27 cellular contexts compared by ENCODE assay signal in genomic region chr18:47399475-47399874, GRCh38.
"Had no signal": no experiment of that assay in that cellular context is flagged by ENCODE, and none has a peak within 500 bp of the region (broad histone marks: within the 10 kb centered on the region; RNA-seq: fewer than 3 reads in every experiment).

No MANE protein-coding gene starts in this region.

- H3K27me3 ChIP-seq: stomach, suprapubic skin, testis, thyroid gland, tibial artery, tibial nerve, transverse colon, upper lobe of left lung, upper lobe of right lung, uterus, vagina had no signal

- ATAC-seq: stimulated activated effector memory CD8-positive, alpha-beta T cell treated with anti-CD3 and anti-CD28 coated beads, Interleukin-12 subunit alpha, Interleukin-12 subunit beta, amount 100 ng/mL, for 72 hours; stimulated activated memory B cell treated with anti-CD40 and anti-IgM and Interleukin-4, amounts not matched to agents 10 μg/mL and 1 μg/mL and 100 μg/mL, for 72 hours; stimulated activated naive B cell treated with anti-CD40 and anti-IgM and Interleukin-4, amounts not matched to agents 10 μg/mL and 1 μg/mL and 100 μg/mL, for 72 hours; stimulated activated naive CD8-positive, alpha-beta T cell treated with anti-CD3 and anti-CD28 coated beads, Interleukin-15, amount 100 ng/mL, for 72 hours; stimulated activated naive CD8-positive, alpha-beta T cell treated with anti-CD3 and anti-CD28 coated beads, Interleukin-15, Interleukin-2, amounts not matched to agents 100 U/mL and 50 U/mL, for 24 hours; upper lobe of right lung had no signal

- H3K9me3 ChIP-seq: testis, thoracic aorta, thyroid gland, transverse colon, uterus, vagina had no signal

- H3K36me3 ChIP-seq: stomach, suprapubic skin, thoracic aorta, thyroid gland, tibial artery, tibial nerve, transverse colon, upper lobe of left lung, upper lobe of right lung, uterus, vagina had no signal

- H3K4me1 ChIP-seq: stomach, suprapubic skin, testis, thyroid gland, tibial artery, tibial nerve, transverse colon, upper lobe of left lung, upper lobe of right lung, uterus, vagina had no signal

- H3K27ac ChIP-seq: stomach, suprapubic skin, testis, thoracic aorta, thyroid gland, tibial artery, tibial nerve, transverse colon, upper lobe of left lung, upper lobe of right lung, uterus, vagina had no signal

- FAIRE-seq: urothelium cell line had no signal

- DNase-seq: stimulated activated CD4-positive, alpha-beta T cell treated with anti-CD3 and anti-CD28 coated beads, Interleukin-2, amount 100 ng/mL, for 48 hours; stimulated activated CD4-positive, alpha-beta T cell treated with anti-CD3 and anti-CD28 coated beads, Interleukin-4, amount 100 ng/mL, for 1 hour; stimulated activated CD4-positive, alpha-beta T cell treated with anti-CD3 and anti-CD28 coated beads, Interleukin-4, amount 100 ng/mL, for 24 hours; stimulated activated CD4-positive, alpha-beta T cell treated with anti-CD3 and anti-CD28 coated beads, Interleukin-4, amount 100 ng/mL, for 4 hours; stimulated activated CD8-positive, alpha-beta memory T cell treated with anti-CD3 and anti-CD28 coated beads, Interleukin-4, amount 100 ng/mL, for 48 hours; stimulated activated naive B cell treated with anti-CD40 and anti-IgM and Interleukin-4, amounts not matched to agents 10 μg/mL and 1 μg/mL and 100 μg/mL, for 72 hours; stimulated activated naive CD4-positive, alpha-beta T cell; stimulated activated naive CD4-positive, alpha-beta T cell treated with Interleukin-2 at 50 U/mL for 16 hours; stimulated activated naive CD8-positive, alpha-beta T cell treated with anti-CD3 and anti-CD28 coated beads, Interleukin-15, amount 100 ng/mL, for 72 hours; stimulated activated naive CD8-positive, alpha-beta T cell treated with anti-CD3 and anti-CD28 coated beads, Interleukin-15, Interleukin-2, amounts not matched to agents 100 U/mL and 50 U/mL, for 24 hours; stomach; substantia nigra; testis; thyroid gland; tibial artery; transverse colon; trophoblast cell; upper lobe of left lung; upper lobe of right lung; uterus had no signal

- H3K4me3 ChIP-seq: stomach, suprapubic skin, testis, thoracic aorta, thyroid gland, tibial artery, tibial nerve, transverse colon, upper lobe of left lung, upper lobe of right lung, uterus, vagina had no signal
